In genomic region chr17:8189041-8189710, GRCh38 we compare ENCODE assay signal across 6 cellular contexts. TPM values are rescaled to one million over a fixed set of nuclear protein-coding genes. Genes with fewer than 3 reads are reported as not detected.
DNase-seq lines count a peak whose midpoint lies in the region; ATAC-seq and TF ChIP-seq lines count a peak whose summit lies in the region.

No MANE protein-coding gene starts in this region.

- no peaks in the 10 kb centered on the region for H3K9me2 ChIP-seq in SK-N-SH

- peak overlapping the region; percentile 93 for H3K4me2 ChIP-seq in SK-N-SH

- H3K36me3 ChIP-seq in SK-N-SH (replicated peaks in 1 of 2; ENCODE audit: control insufficient read depth in 1 of 2, insufficient read depth in 2 of 2, low read length in 1 of 2) (no peaks in the 10 kb centered on the region), gastrocnemius medialis (no peaks in the 10 kb centered on the region)
- H3K36me3 ChIP-seq in effector memory CD4-positive, alpha-beta T cell (ENCODE audit: control insufficient read depth, insufficient read depth, low read length): no peaks in the 10 kb centered on the region

- H4K20me1 ChIP-seq in SK-N-SH (ENCODE audit: insufficient read depth): peaks cover 13% of the 10 kb centered on the region

- CTCF ChIA-PET in SK-N-SH (lab: Yijun Ruan, JAX): interaction anchor here (0.9 to 5.5 kb wide), 10 partner anchors 12 to 129 kb away, joined by 3 to 55 read pairs (median 4); partner anchors contain the start of gene ALOXE3

- H3K9me3 ChIP-seq in SK-N-SH (no peaks in the 10 kb centered on the region), gastrocnemius medialis (no peaks in the 10 kb centered on the region)
- no peaks in the 10 kb centered on the region for H3K9me3 ChIP-seq in effector memory CD4-positive, alpha-beta T cell (ENCODE audit: control insufficient read depth, low read length)

- DNase-seq in SK-N-SH (no peak), gastrocnemius medialis (no peak), CD1c-positive myeloid dendritic cell (ENCODE audit: extremely low spot score) (no peak), NCI-H345 treated with DMSO at 0.1 percent for 48 hours (lab: John Stamatoyannopoulos, UW; ENCODE audit: unreplicated experiment) (no peak)
- DNase-seq in effector memory CD4-positive, alpha-beta T cell: peak in 1 of 3 donors; percentile 11

- TF ChIP-seq EP300 in SK-N-SH (IDR thresholded peaks at IDR 0.05; ENCODE audit: borderline replicate concordance in 1 of 2, low read depth in 1 of 2, low read length in 1 of 2): no peak

- peaks cover 18% of the 10 kb centered on the region; the same call in 1 of the 2 replicates for H3K79me2 ChIP-seq in SK-N-SH (ENCODE audit: insufficient read depth)

- WGBS in SK-N-SH (ENCODE audit: low lambda C conversion rate): 6% methylated on average over 13 of the region's 67 CpGs

- ATAC-seq in SK-N-SH treated with all-trans-retinoic acid at 6 μM for 48 hours (no peak), gastrocnemius medialis (no peak)

- POLR2A ChIA-PET in SK-N-SH (lab: Yijun Ruan, JAX): interaction anchor here (1.0 to 4.4 kb wide), 6 partner anchors 16 to 37 kb away, joined by 3 to 33 read pairs (median 4); partner anchors contain the start of genes AURKB and PER1

- TF ChIP-seq CTCF in SK-N-SH (IDR thresholded peaks at IDR 0.05) (no peak), gastrocnemius medialis (IDR thresholded peaks at IDR 0.05 in 4 of 5, conservative IDR thresholded peaks at IDR 0.05 in 1 of 5) (no peak)

- no peak for TF ChIP-seq POLR2A in gastrocnemius medialis (IDR thresholded peaks at IDR 0.05)

- H3F3A ChIP-seq in SK-N-SH (replicated peaks; ENCODE audit: insufficient read depth): peaks cover 43% of the 10 kb centered on the region

- H3K9ac ChIP-seq in SK-N-SH: peak overlapping the region; percentile 85

- intact Hi-C loops in gastrocnemius medialis (cut with DNase I; ENCODE audit: low total_unique reads): no loop called here

- H3K27me3 ChIP-seq in SK-N-SH (ENCODE audit: insufficient read depth): no peaks in the 10 kb centered on the region
- H3K27me3 ChIP-seq in effector memory CD4-positive, alpha-beta T cell (replicated peaks; ENCODE audit: control insufficient read depth, insufficient read depth, low read length, poor library complexity, severe bottlenecking): no peaks in the 10 kb centered on the region
- H3K27me3 ChIP-seq in gastrocnemius medialis: no peaks in the 10 kb centered on the region

- peak overlapping the region; percentile 79 to 86 for H3K4me3 ChIP-seq in SK-N-SH (ENCODE audit: low read depth in 2 of 2, low read length in 1 of 2)
- peak overlapping the region; percentile 75 for H3K4me3 ChIP-seq in effector memory CD4-positive, alpha-beta T cell (ENCODE audit: insufficient read depth, low read depth, low read length, poor library complexity, severe bottlenecking)
- peak overlapping the region; percentile 59 to 98 (median 84) for H3K4me3 ChIP-seq in gastrocnemius medialis

- H3K4me1 ChIP-seq in SK-N-SH (ENCODE audit: control insufficient read depth in 1 of 2, insufficient read depth in 2 of 2, low read depth in 1 of 2, low read length in 1 of 2): peaks cover 9 to 33% of the 10 kb centered on the region in 2 experiments; a peak in 3 of 4 replicates
- H3K4me1 ChIP-seq in effector memory CD4-positive, alpha-beta T cell (ENCODE audit: control insufficient read depth, insufficient read depth, low read length, poor library complexity, severe bottlenecking): peaks cover 34% of the 10 kb centered on the region
- peaks cover 37 to 42% of the 10 kb centered on the region in 2 donors for H3K4me1 ChIP-seq in gastrocnemius medialis

- H2AFZ ChIP-seq in SK-N-SH (ENCODE audit: low read depth): no peak overlapping the region

- in situ Hi-C loops in gastrocnemius medialis (cut with MboI; ENCODE audit: low sequenced_read_pairs in 4 of 4): loop anchor here in 1 of 4 donors (5.0 to 10.0 kb wide), 2 partner anchors 33 to 64 kb away; partner anchors contain the start of gene HES7

- TF ChIP-seq RAD21 in SK-N-SH (IDR thresholded peaks at IDR 0.05; ENCODE audit: low read length): no peak

- H3K27ac ChIP-seq in SK-N-SH (ENCODE audit: low read depth in 2 of 2, low read length in 1 of 2) (peak overlapping the region; percentile 79 to 82; a peak in 3 of 4 replicates), gastrocnemius medialis (peak overlapping the region; percentile 86 to 99 (median 97))
- peak overlapping the region; percentile 87 for H3K27ac ChIP-seq in effector memory CD4-positive, alpha-beta T cell (ENCODE audit: insufficient read depth, low read length, poor library complexity, severe bottlenecking)

TF ChIP-seq in SK-N-SH, 30 proteins besides CTCF, POLR2A, EP300 and RAD21:
- TF ChIP-seq MEF2A (IDR thresholded peaks at IDR 0.05; ENCODE audit: borderline replicate concordance, low read depth): no peak
- no peak for TF ChIP-seq JUND (IDR thresholded peaks at IDR 0.05)
- TF ChIP-seq NRF1 (IDR thresholded peaks at IDR 0.05; ENCODE audit: low read depth, low read length): no peak
- TF ChIP-seq RXRA (IDR thresholded peaks at IDR 0.05; ENCODE audit: borderline replicate concordance, low read depth): no peak
- TF ChIP-seq MAX (IDR thresholded peaks at IDR 0.05; ENCODE audit: low read depth): no peak
- no peak for TF ChIP-seq FOXJ3 (CRISPR knock-in tag; IDR thresholded peaks at IDR 0.05)
- TF ChIP-seq SIN3A (IDR thresholded peaks at IDR 0.05; ENCODE audit: borderline replicate concordance, low read depth, low read length): no peak

TF ChIP-seq in SK-N-SH treated with all-trans-retinoic acid at 6 μM for 48 hours, 23 proteins besides CTCF, POLR2A, EP300 and RAD21 (continues in another document):
- no peak for TF ChIP-seq CREB5 (CRISPR knock-in tag; IDR thresholded peaks at IDR 0.05; ENCODE audit: low read depth)
- TF ChIP-seq ZNF565 (CRISPR knock-in tag; conservative IDR thresholded peaks at IDR 0.05; ENCODE audit: low read depth): no peak
- no peak for TF ChIP-seq TSHZ2 (CRISPR knock-in tag; IDR thresholded peaks at IDR 0.05)
- no peak for TF ChIP-seq BACH2 (CRISPR knock-in tag; IDR thresholded peaks at IDR 0.05; ENCODE audit: borderline replicate concordance)
- no peak for TF ChIP-seq ZC3H10 (CRISPR knock-in tag; IDR thresholded peaks at IDR 0.05)

RNA-seq across cellular contexts. Expression of gene BORCS6, which starts 0.8 kb away (rescaled TPM):
- 3.7 and 4.3 TPM in 2 replicates for polyA plus RNA-seq in SK-N-SH (2012; rRNA removed)
- 2.1 and 3.5 TPM in 2 replicates for polyA plus RNA-seq in SK-N-SH (2012; cell fraction: cytosol; rRNA removed)
- polyA plus RNA-seq in SK-N-SH (2012; cell fraction: nucleus; rRNA removed): 2.9 and 3.5 TPM in 2 replicates
- 10 to 100 TPM; 16.2 to 34.5 (median 26.2) TPM for total RNA-seq in gastrocnemius medialis

RNA-seq across cellular contexts. Expression of gene TMEM107, which starts 13.0 kb away (rescaled TPM):
- 18.6 and 19.2 TPM in 2 replicates for polyA plus RNA-seq in SK-N-SH (2012; rRNA removed)
- 16.7 and 17.7 TPM in 2 replicates for polyA plus RNA-seq in SK-N-SH (2012; cell fraction: cytosol; rRNA removed)
- polyA plus RNA-seq in SK-N-SH (2012; cell fraction: nucleus; rRNA removed): 16.7 and 21.4 TPM in 2 replicates
- 1 to 10 TPM in 3 of 4 donors, under 1 TPM in 1; 0.75 to 5.7 (median 3.1) TPM for total RNA-seq in gastrocnemius medialis

RNA-seq across cellular contexts. Expression of gene AURKB, which starts 21.2 kb away (rescaled TPM):
- 28.8 and 43.9 TPM in 2 replicates for polyA plus RNA-seq in SK-N-SH (2012; rRNA removed)
- polyA plus RNA-seq in SK-N-SH (2012; cell fraction: cytosol; rRNA removed): 23.4 and 32.0 TPM in 2 replicates
- polyA plus RNA-seq in SK-N-SH (2012; cell fraction: nucleus; rRNA removed): 104 and 168 TPM in 2 replicates
- total RNA-seq in gastrocnemius medialis: 1 to 10 TPM in 1 of 4 donors, not detected in 3; 2.3 TPM

RNA-seq across cellular contexts. Expression of gene VAMP2, which starts 26.4 kb away (rescaled TPM):
- 42.0 and 43.4 TPM in 2 replicates for polyA plus RNA-seq in SK-N-SH (2012; rRNA removed)
- 39.1 and 45.5 TPM in 2 replicates for polyA plus RNA-seq in SK-N-SH (2012; cell fraction: cytosol; rRNA removed)
- 81.4 and 130 TPM in 2 replicates for polyA plus RNA-seq in SK-N-SH (2012; cell fraction: nucleus; rRNA removed)
- 10 to 100 TPM; 10.9 to 37.0 (median 25.7) TPM for total RNA-seq in gastrocnemius medialis

RNA-seq across cellular contexts. Expression of gene PER1, which starts 37.0 kb away (rescaled TPM):
- 32.7 and 56.8 TPM in 2 replicates for polyA plus RNA-seq in SK-N-SH (2012; rRNA removed)
- 2.7 and 4.0 TPM in 2 replicates for polyA plus RNA-seq in SK-N-SH (2012; cell fraction: cytosol; rRNA removed)
- polyA plus RNA-seq in SK-N-SH (2012; cell fraction: nucleus; rRNA removed): 201 and 297 TPM in 2 replicates
- 100 to 1,000 TPM; 105 to 263 (median 164) TPM for total RNA-seq in gastrocnemius medialis
